In genomic region chr17:37317867-37318266, GRCh38 we compare ENCODE assay signal across 19 cellular contexts. TPM values are rescaled to one million over a fixed set of nuclear protein-coding genes. Genes with fewer than 3 reads are reported as not detected.
A peak's percentile ranks its signal among the peaks of the same experiment; 100 is the strongest.
DNase-seq lines count a peak whose midpoint lies in the region; ATAC-seq and TF ChIP-seq lines count a peak whose summit lies in the region.
"Had no signal": no experiment of that assay in that cellular context is flagged by ENCODE, and none has a peak within 500 bp of the region (broad histone marks: within the 10 kb centered on the region; RNA-seq: fewer than 3 reads in every experiment).

No MANE protein-coding gene starts in this region.

- H3K36me3 Mint-ChIP-seq in progenitor cell of endocrine pancreas (ENCODE audit: insufficient read depth), result peaks cover 13% of the 10 kb centered on the region
- peaks cover 23% of the 10 kb centered on the region for H3K36me3 Mint-ChIP-seq in activated CD8-positive, alpha-beta T cell treated with anti-CD3 and anti-CD28 coated beads, Interleukin-2, amount 10 ng/mL, durations not matched to agents 7 days and 5 days (ENCODE audit: low read depth)

- DNase-seq in KBM-7 (peak; percentile 18), progenitor cell of endocrine pancreas (ENCODE audit: low spot score, unreplicated experiment) (no peak), RWPE1 (ENCODE audit: low spot score) (no peak)
- DNase-seq in activated CD8-positive, alpha-beta T cell treated with anti-CD3 and anti-CD28 coated beads, Interleukin-2, amount 10 ng/mL, durations not matched to agents 7 days and 5 days, result no peak
- DNase-seq: BE2C; CD8-positive, alpha-beta T cell; COR-L47; DMS153; DMS79 treated with DMSO at 0.1 percent for 48 hours; EL; IMR-90 had no signal

- ATAC-seq in HG02678 (IDR thresholded peaks at IDR 0.05; ENCODE audit: unreplicated experiment), result no peak
- ATAC-seq in activated CD8-positive, alpha-beta T cell treated with anti-CD3 and anti-CD28 coated beads, Interleukin-2, amount 10 ng/mL, durations not matched to agents 7 days and 5 days, result no peak
- ATAC-seq: A549; CD8-positive, alpha-beta T cell; HCT116 had no signal

- H3K27ac ChIP-seq in C4-2B, result peak overlapping the region; percentile 95
- H3K27ac ChIP-seq in VCaP, result peak overlapping the region; percentile 91
- no peak overlapping the region for H3K27ac ChIP-seq in RWPE1
- H3K27ac ChIP-seq: A549 had no signal

- in situ Hi-C loops in KBM-7 (cut with MboI; ENCODE audit: low pct_unique_long_range_greater_than_20kb, low sequenced_read_pairs), result no loop called here

- CTCF ChIA-PET in RWPE1 (lab: Yijun Ruan, JAX), result no interaction called here
- CTCF ChIA-PET in activated CD8-positive, alpha-beta T cell treated with anti-CD3 and anti-CD28 coated beads, Interleukin-2, amount 10 ng/mL, durations not matched to agents 7 days and 5 days (lab: Charles Lee), result interaction anchor here (0.7 to 1.4 kb wide), 2 partner anchors 56 to 254 kb away, joined by 3 to 5 read pairs; no protein-coding TSS in a partner anchor

- H3K9me3 Mint-ChIP-seq in progenitor cell of endocrine pancreas (ENCODE audit: low read depth), result no peaks in the 10 kb centered on the region
- no peaks in the 10 kb centered on the region for H3K9me3 Mint-ChIP-seq in activated CD8-positive, alpha-beta T cell treated with anti-CD3 and anti-CD28 coated beads, Interleukin-2, amount 10 ng/mL, durations not matched to agents 7 days and 5 days (ENCODE audit: insufficient read depth)
- H3K9me3 Mint-ChIP-seq: CD14-positive monocyte; CD8-positive, alpha-beta T cell had no signal

- H3K4me3 Mint-ChIP-seq in progenitor cell of endocrine pancreas (ENCODE audit: low read depth), result no peak overlapping the region
- H3K4me3 Mint-ChIP-seq in activated CD8-positive, alpha-beta T cell treated with anti-CD3 and anti-CD28 coated beads, Interleukin-2, amount 10 ng/mL, durations not matched to agents 7 days and 5 days, result no peak overlapping the region
- H3K4me3 Mint-ChIP-seq: CD14-positive monocyte; CD8-positive, alpha-beta T cell had no signal

- H3K4me1 Mint-ChIP-seq in progenitor cell of endocrine pancreas (ENCODE audit: low read depth), result no peaks in the 10 kb centered on the region
- H3K4me1 Mint-ChIP-seq in activated CD8-positive, alpha-beta T cell treated with anti-CD3 and anti-CD28 coated beads, Interleukin-2, amount 10 ng/mL, durations not matched to agents 7 days and 5 days (ENCODE audit: low read depth), result no peaks in the 10 kb centered on the region

- TF ChIP-seq CTCF in C4-2B (conservative IDR thresholded peaks at IDR 0.05), result no peak
- no peak for TF ChIP-seq CTCF in VCaP (conservative IDR thresholded peaks at IDR 0.05)
- TF ChIP-seq CTCF in progenitor cell of endocrine pancreas (IDR thresholded peaks at IDR 0.05; ENCODE audit: unreplicated experiment), result no peak
- no peak for TF ChIP-seq CTCF in RWPE1 (conservative IDR thresholded peaks at IDR 0.05; ENCODE audit: low read depth)

- POLR2A ChIA-PET in RWPE1 (lab: Yijun Ruan, JAX; ENCODE audit: low non-redundant PET), result no interaction called here
- POLR2A ChIA-PET in activated CD8-positive, alpha-beta T cell treated with anti-CD3 and anti-CD28 coated beads, Interleukin-2, amount 10 ng/mL, durations not matched to agents 7 days and 5 days (lab: Charles Lee), result no interaction called here

- H3K27me3 Mint-ChIP-seq in progenitor cell of endocrine pancreas, result no peaks in the 10 kb centered on the region
- no peaks in the 10 kb centered on the region for H3K27me3 Mint-ChIP-seq in activated CD8-positive, alpha-beta T cell treated with anti-CD3 and anti-CD28 coated beads, Interleukin-2, amount 10 ng/mL, durations not matched to agents 7 days and 5 days (ENCODE audit: low read depth)

- peak overlapping the region; percentile 25 for H3K27ac Mint-ChIP-seq in progenitor cell of endocrine pancreas
- H3K27ac Mint-ChIP-seq in activated CD8-positive, alpha-beta T cell treated with anti-CD3 and anti-CD28 coated beads, Interleukin-2, amount 10 ng/mL, durations not matched to agents 7 days and 5 days, result no peak overlapping the region
- H3K27ac Mint-ChIP-seq: CD8-positive, alpha-beta T cell had no signal

RNA-seq across cellular contexts. Expression of gene C17orf78, which starts 57.9 kb away (rescaled TPM):
- not detected in 2 replicates for total RNA-seq in progenitor cell of endocrine pancreas
- total RNA-seq in activated CD8-positive, alpha-beta T cell treated with anti-CD3 and anti-CD28 coated beads, Interleukin-2, amount 10 ng/mL, durations not matched to agents 7 days and 5 days, result not detected
- total RNA-seq: CD8-positive, alpha-beta T cell; H4; HT-29; IMR-90 had no signal
